In genomic region chr21:20701235-20701634, GRCh38 we compare ENCODE assay signal across 23 cellular contexts.
"Had no signal": no experiment of that assay in that cellular context is flagged by ENCODE, and none has a peak within 500 bp of the region (broad histone marks: within the 10 kb centered on the region; RNA-seq: fewer than 3 reads in every experiment).

No MANE protein-coding gene starts in this region.

- H3K4me1 ChIP-seq: ascending aorta, body of pancreas had no signal

- H3K4me1 Mint-ChIP-seq: activated CD8-positive, alpha-beta memory T cell treated with anti-CD3 and anti-CD28 coated beads, Interleukin-2, amount 10 ng/mL, durations not matched to agents 7 days and 5 days; central memory CD8-positive, alpha-beta T cell; IgD-negative memory B cell had no signal

- H3K36me3 ChIP-seq: ascending aorta had no signal

- H3K9me3 ChIP-seq: ascending aorta, body of pancreas had no signal

- H3K27ac ChIP-seq: ascending aorta, body of pancreas, VCaP had no signal

- ATAC-seq: activated CD8-positive, alpha-beta memory T cell treated with anti-CD3 and anti-CD28 coated beads, Interleukin-2, amount 10 ng/mL, durations not matched to agents 7 days and 5 days; body of pancreas had no signal

- H3K36me3 Mint-ChIP-seq: activated CD8-positive, alpha-beta memory T cell treated with anti-CD3 and anti-CD28 coated beads, Interleukin-2, amount 10 ng/mL, durations not matched to agents 7 days and 5 days; IgD-negative memory B cell had no signal

- H3K27ac Mint-ChIP-seq: activated CD8-positive, alpha-beta memory T cell treated with anti-CD3 and anti-CD28 coated beads, Interleukin-2, amount 10 ng/mL, durations not matched to agents 7 days and 5 days; activated T-cell treated with anti-CD3 and anti-CD28 coated beads, Interleukin-2, amount 50 U/mL, for 24 hours; IgD-negative memory B cell had no signal

- H3K4me3 Mint-ChIP-seq: activated CD8-positive, alpha-beta memory T cell treated with anti-CD3 and anti-CD28 coated beads, Interleukin-2, amount 10 ng/mL, durations not matched to agents 7 days and 5 days; activated T-cell treated with anti-CD3 and anti-CD28 coated beads, Interleukin-2, amount 50 U/mL, for 24 hours; central memory CD8-positive, alpha-beta T cell; IgD-negative memory B cell had no signal

- H3K27me3 Mint-ChIP-seq: activated CD8-positive, alpha-beta memory T cell treated with anti-CD3 and anti-CD28 coated beads, Interleukin-2, amount 10 ng/mL, durations not matched to agents 7 days and 5 days; activated T-cell treated with anti-CD3 and anti-CD28 coated beads, Interleukin-2, amount 50 U/mL, for 24 hours; central memory CD8-positive, alpha-beta T cell; IgD-negative memory B cell had no signal

- H3K27me3 ChIP-seq: ascending aorta, body of pancreas had no signal

- DNase-seq: activated CD4-positive, alpha-beta T cell treated with anti-CD3 and anti-CD28 coated beads, Interleukin-2, amount 50 U/mL, for 1 hour; activated CD4-positive, CD25-positive, alpha-beta regulatory T cell; activated CD8-positive, alpha-beta memory T cell treated with anti-CD3 and anti-CD28 coated beads, Interleukin-2, amount 10 ng/mL, durations not matched to agents 7 days and 5 days; activated gamma-delta T cell; activated naive CD4-positive, alpha-beta T cell treated with anti-CD3 and anti-CD28 coated beads, Interleukin-2, amount 50 U/mL, for 16 hours; activated T-cell treated with anti-CD3 and anti-CD28 coated beads, Interleukin-2, amount 50 U/mL, for 24 hours; amniotic stem cell; body of pancreas; KG1; MV-4-11; NCI-H1092 treated with DMSO at 0.1 percent for 48 hours; NCI-H1417 treated with DMSO at 0.1 percent for 48 hours; NCI-H1694 treated with DMSO at 0.1 percent for 48 hours; NCI-H2081; NCI-H446; NCI-H524; NCI-H748 treated with DMSO at 0.1 percent for 48 hours; SIG-M5; T-helper 1 cell had no signal

- H3K4me3 ChIP-seq: ascending aorta, body of pancreas had no signal
